In the genomic region with DNA sequence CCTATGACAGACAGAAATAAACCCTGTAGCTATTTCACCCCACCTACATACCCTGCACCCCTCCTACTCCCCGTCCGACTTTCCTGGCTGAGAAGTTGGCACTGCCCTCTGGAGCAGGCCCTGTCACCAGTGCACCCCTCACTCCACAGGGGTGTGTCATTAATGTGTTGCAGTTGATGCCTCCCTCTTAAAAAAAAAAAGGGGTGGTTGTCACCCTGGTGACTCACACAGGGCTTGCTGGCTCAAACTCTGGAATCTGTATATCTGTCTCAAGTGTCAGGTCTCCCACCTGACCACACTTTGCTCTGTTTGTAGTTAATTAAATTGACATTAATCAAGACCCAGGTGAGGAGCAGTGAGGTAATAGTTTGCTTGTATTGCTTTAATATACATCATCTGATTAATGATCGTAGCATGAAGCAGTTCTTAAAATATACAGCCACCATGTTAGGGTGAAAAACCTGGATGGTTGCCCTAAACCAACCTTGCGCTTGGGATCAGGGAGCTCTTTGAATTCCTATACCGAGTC, we compare ENCODE assay signal across 8 cellular contexts. TPM values are rescaled to one million over a fixed set of nuclear protein-coding genes. Genes with fewer than 3 reads are reported as not detected.
DNase-seq lines count a peak whose midpoint lies in the region; ATAC-seq and TF ChIP-seq lines count a peak whose summit lies in the region.

No MANE protein-coding gene starts in this region.

- H2AFZ ChIP-seq in HCT116 (ENCODE audit: low read depth, low read length, poor library complexity, severe bottlenecking) = no peak overlapping the region

- in situ Hi-C loops in KBM-7 (cut with MboI; ENCODE audit: low pct_unique_long_range_greater_than_20kb, low sequenced_read_pairs) = no loop called here

- RAD21 ChIA-PET in HCT116 (lab: Charles Lee; ENCODE audit: low non-redundant PET in 1 of 2, low total read pairs in 2 of 2, uncharacterized antibody in 2 of 2, unreplicated experiment in 2 of 2) = no interaction called here

- peaks cover 21% of the 10 kb centered on the region; the same call in 1 of the 2 replicates for H4K20me1 ChIP-seq in HCT116 (ENCODE audit: insufficient read depth)

- peaks cover 32 to 51% of the 10 kb centered on the region in 2 experiments for H3K4me1 ChIP-seq in HCT116 (ENCODE audit: control insufficient read depth in 1 of 2, insufficient read depth in 2 of 2, low read length in 2 of 2)

- peak overlapping the region in 1 of 2 experiments; percentile 10; a peak in 2 of 4 replicates for H3K4me3 ChIP-seq in HCT116 (replicated peaks in 1 of 2; ENCODE audit: low read depth in 1 of 2, low read length in 2 of 2)

- H3K27ac Mint-ChIP-seq in activated naive CD4-positive, alpha-beta T cell treated with anti-CD3 and anti-CD28 coated beads, Interleukin-2, amount 50 U/mL, for 24 hours = peak overlapping the region; percentile 83

- H3K4me2 ChIP-seq in HCT116 (ENCODE audit: low read length) = peak overlapping the region; percentile 65

- BruUV-seq in HCT116 (replicated peaks; lab: Mats Ljungman, UMichigan) = no TSS peak

- no peaks in the 10 kb centered on the region for H3K27me3 ChIP-seq in HCT116 (ENCODE audit: insufficient read depth, low read length)

- DNase-seq in AG08396 (ENCODE audit: low spot score) (peak; percentile 51), HCT116 (ENCODE audit: low read depth, low spot score) (no peak), left kidney (ENCODE audit: low read depth, low spot score) (peak; percentile 63), KBM-7 (no peak)
- no peak for DNase-seq in effector CD8-positive, alpha-beta T cell (lab: John Stamatoyannopoulos, UW)

- H3K36me3 Mint-ChIP-seq in activated naive CD4-positive, alpha-beta T cell treated with anti-CD3 and anti-CD28 coated beads, Interleukin-2, amount 50 U/mL, for 24 hours = no peaks in the 10 kb centered on the region

- CTCF ChIA-PET in HCT116 (lab: Charles Lee) = interaction anchor here (0.9 to 1.4 kb wide), 2 partner anchors 18 to 87 kb away, joined by 3 to 4 read pairs; no protein-coding TSS in a partner anchor

- H3K4me1 Mint-ChIP-seq in activated naive CD4-positive, alpha-beta T cell treated with anti-CD3 and anti-CD28 coated beads, Interleukin-2, amount 50 U/mL, for 24 hours = peaks cover 60% of the 10 kb centered on the region

- peak overlapping the region; percentile 37 for H3K27ac ChIP-seq in HCT116 (ENCODE audit: low read depth, low read length)

- H3K9me3 ChIP-seq in HCT116 (ENCODE audit: control insufficient read depth in 1 of 2, insufficient read depth in 1 of 2, low read depth in 1 of 2, low read length in 2 of 2) = no peaks in the 10 kb centered on the region

- peak overlapping the region; percentile 4 for H3K9ac ChIP-seq in HCT116 (ENCODE audit: low read length)

- TF ChIP-seq POLR2A in HCT116 (IDR thresholded peaks at IDR 0.05; ENCODE audit: borderline replicate concordance, extremely low read depth, insufficient read depth, insufficient read length) = no peak

- intact Hi-C loops in HCT116 (cut with micrococcal nuclease) = no loop called here

- TF ChIP-seq RAD21 in HCT116 (IDR thresholded peaks at IDR 0.05; ENCODE audit: low read depth) = no peak

- H3K9me3 Mint-ChIP-seq in activated naive CD4-positive, alpha-beta T cell treated with anti-CD3 and anti-CD28 coated beads, Interleukin-2, amount 50 U/mL, for 24 hours = no peaks in the 10 kb centered on the region

- peak overlapping the region; percentile 42 for H3K4me3 Mint-ChIP-seq in activated naive CD4-positive, alpha-beta T cell treated with anti-CD3 and anti-CD28 coated beads, Interleukin-2, amount 50 U/mL, for 24 hours

- POLR2A ChIA-PET in HCT116 (lab: Charles Lee) = interaction anchor here (2.5 kb wide), 1 partner anchor 25 kb away, joined by 12 read pairs; no protein-coding TSS in a partner anchor

- no peak for TF ChIP-seq CTCF in HCT116 (IDR thresholded peaks at IDR 0.05 in 2 of 3, conservative IDR thresholded peaks at IDR 0.05 in 1 of 3; ENCODE audit: borderline replicate concordance in 1 of 3, insufficient read depth in 1 of 3, low read depth in 2 of 3, low read length in 2 of 3)

- ATAC-seq in HCT116 (peak; percentile 10; the same call in 1 of the 2 replicates), GM19023 (IDR thresholded peaks at IDR 0.05; ENCODE audit: unreplicated experiment) (no peak), HG03039 (IDR thresholded peaks at IDR 0.05; ENCODE audit: unreplicated experiment) (no peak)

- no peaks in the 10 kb centered on the region for H3K9me2 ChIP-seq in HCT116 (ENCODE audit: insufficient read depth)

- no peaks in the 10 kb centered on the region for H3K27me3 Mint-ChIP-seq in activated naive CD4-positive, alpha-beta T cell treated with anti-CD3 and anti-CD28 coated beads, Interleukin-2, amount 50 U/mL, for 24 hours

- H3K79me2 ChIP-seq in HCT116 (ENCODE audit: insufficient read depth, low read length) = peaks cover 70% of the 10 kb centered on the region

- H3K36me3 ChIP-seq in HCT116 (ENCODE audit: control insufficient read depth in 1 of 2, insufficient read depth in 2 of 2, low read length in 2 of 2) = no peaks in the 10 kb centered on the region

TF ChIP-seq in HCT116, 20 proteins besides CTCF, POLR2A, EP300 and RAD21 (continues in another document):
- TF ChIP-seq REST (IDR thresholded peaks at IDR 0.05; ENCODE audit: low read depth) = no peak
- peak; percentile 66; the same call in 1 of the 2 replicates for TF ChIP-seq JUND (IDR thresholded peaks at IDR 0.05)
- TF ChIP-seq ZFX (IDR thresholded peaks at IDR 0.05) = no peak
- TF ChIP-seq SIN3A (IDR thresholded peaks at IDR 0.05; ENCODE audit: low read depth) = peak; percentile 49; the same call in 1 of the 2 replicates
- TF ChIP-seq SRF (IDR thresholded peaks at IDR 0.05; ENCODE audit: low read depth) = no peak
- peak; percentile 40; the same call in 1 of the 2 replicates for TF ChIP-seq CBX3 (IDR thresholded peaks at IDR 0.05; ENCODE audit: low read depth)
- no peak for TF ChIP-seq EZH2 (IDR thresholded peaks at IDR 0.05)
- no peak for TF ChIP-seq ZNF274 (IDR thresholded peaks at IDR 0.05; ENCODE audit: low read depth, low read length)
- TF ChIP-seq EZH2phosphoT487 (IDR thresholded peaks at IDR 0.05; ENCODE audit: borderline replicate concordance) = no peak
- no peak for TF ChIP-seq YY1 (IDR thresholded peaks at IDR 0.05; ENCODE audit: extremely low read depth, insufficient replicate concordance, low read depth, low read length)
- peak; percentile 53; the same call in 1 of the 2 replicates for TF ChIP-seq SP1 (IDR thresholded peaks at IDR 0.05; ENCODE audit: low read depth)
- TF ChIP-seq, protein P1, sequence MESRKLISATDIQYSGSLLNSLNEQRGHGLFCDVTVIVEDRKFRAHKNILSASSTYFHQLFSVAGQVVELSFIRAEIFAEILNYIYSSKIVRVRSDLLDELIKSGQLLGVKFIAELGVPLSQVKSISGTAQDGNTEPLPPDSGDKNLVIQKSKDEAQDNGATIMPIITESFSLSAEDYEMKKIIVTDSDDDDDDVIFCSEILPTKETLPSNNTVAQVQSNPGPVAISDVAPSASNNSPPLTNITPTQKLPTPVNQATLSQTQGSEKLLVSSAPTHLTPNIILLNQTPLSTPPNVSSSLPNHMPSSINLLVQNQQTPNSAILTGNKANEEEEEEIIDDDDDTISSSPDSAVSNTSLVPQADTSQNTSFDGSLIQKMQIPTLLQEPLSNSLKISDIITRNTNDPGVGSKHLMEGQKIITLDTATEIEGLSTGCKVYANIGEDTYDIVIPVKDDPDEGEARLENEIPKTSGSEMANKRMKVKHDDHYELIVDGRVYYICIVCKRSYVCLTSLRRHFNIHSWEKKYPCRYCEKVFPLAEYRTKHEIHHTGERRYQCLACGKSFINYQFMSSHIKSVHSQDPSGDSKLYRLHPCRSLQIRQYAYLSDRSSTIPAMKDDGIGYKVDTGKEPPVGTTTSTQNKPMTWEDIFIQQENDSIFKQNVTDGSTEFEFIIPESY (IDR thresholded peaks at IDR 0.05; ENCODE audit: extremely low read depth, insufficient replicate concordance, low read length) = no peak
- TF ChIP-seq, protein P2, sequence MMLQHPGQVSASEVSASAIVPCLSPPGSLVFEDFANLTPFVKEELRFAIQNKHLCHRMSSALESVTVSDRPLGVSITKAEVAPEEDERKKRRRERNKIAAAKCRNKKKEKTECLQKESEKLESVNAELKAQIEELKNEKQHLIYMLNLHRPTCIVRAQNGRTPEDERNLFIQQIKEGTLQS (IDR thresholded peaks at IDR 0.05) = no peak
- TF ChIP-seq TCF7L2 (IDR thresholded peaks at IDR 0.05; ENCODE audit: borderline replicate concordance, extremely low read depth, insufficient read depth, insufficient read length) = no peak
- peak; percentile 76 for TF ChIP-seq FOSL1 (IDR thresholded peaks at IDR 0.05; ENCODE audit: low read depth)
- TF ChIP-seq POLR2AphosphoS5 (IDR thresholded peaks at IDR 0.05; ENCODE audit: low read depth, low read length) = 0 out of 2 replicates have a peak, but pooled peaks have one; percentile 23
- TF ChIP-seq MAX (IDR thresholded peaks at IDR 0.05) = peak; percentile 44; the same call in 1 of the 2 replicates

RNA-seq across cellular contexts. Expression of gene GATAD2A, which starts 2.0 kb away (rescaled TPM):
- total RNA-seq in HCT116 (2021; ENCODE audit: unreplicated experiment) = 130 TPM
- polyA plus RNA-seq in HCT116 (2012) = 60.5 and 73.9 TPM in 2 replicates

Comparison
In these comparisons a context has a peak if more than half of its experiments do, and no peak if none do; other contexts are left out.
1. DNase-seq: peak in AG08396 (single experiment) and left kidney (single experiment); none in HCT116 (single experiment), KBM-7 (single experiment) and effector CD8-positive, alpha-beta T cell (single experiment).